23 cellular contexts compared by ENCODE assay signal in genomic region chr5:160621503-160621902, GRCh38.
"Had no signal": no experiment of that assay in that cellular context is flagged by ENCODE, and none has a peak within 500 bp of the region (broad histone marks: within the 10 kb centered on the region; RNA-seq: fewer than 3 reads in every experiment).

No MANE protein-coding gene starts in this region.

- H3K4me1 ChIP-seq: foreskin keratinocyte, neural progenitor cell, testis, vagina had no signal

- DNase-seq: activated CD4-positive, alpha-beta T cell treated with anti-CD3 and anti-CD28 coated beads for 1 hour; activated CD8-positive, alpha-beta memory T cell treated with anti-CD3 and anti-CD28 coated beads for 24 hours; activated CD8-positive, alpha-beta memory T cell treated with anti-CD3 and anti-CD28 coated beads, Interleukin-2, amount 50 U/mL, for 4 hours; activated T-cell treated with anti-CD3 and anti-CD28 coated beads, Interleukin-2, amount 50 U/mL, for 24 hours; aorta; brain microvascular endothelial cell; caudate nucleus; effector CD4-positive, alpha-beta T cell; foreskin keratinocyte; naive thymus-derived CD4-positive, alpha-beta T cell; posterior cingulate gyrus; small intestine; stimulated activated CD4-positive, alpha-beta T cell treated with anti-CD3 and anti-CD28 coated beads, Interleukin-15, amount 100 ng/mL, for 24 hours; testis; trophoblast cell had no signal

- ATAC-seq: activated naive CD4-positive, alpha-beta T cell treated with anti-CD3 and anti-CD28 coated beads, Interleukin-2, amount 50 U/mL, for 72 hours; activated T-helper 17 cell treated with anti-CD3 and anti-CD28 coated beads, Interleukin-2, amount 50 U/mL, for 72 hours; foreskin keratinocyte; left lobe of liver; naive thymus-derived CD4-positive, alpha-beta T cell; sciatic nerve; stimulated activated memory B cell treated with anti-CD40 and anti-IgM and Interleukin-4, amounts not matched to agents 10 μg/mL and 1 μg/mL and 100 μg/mL, for 72 hours had no signal

- H3K27ac ChIP-seq: brain microvascular endothelial cell, foreskin keratinocyte, neural progenitor cell, testis, vagina had no signal

- H3K27me3 ChIP-seq: brain microvascular endothelial cell, foreskin keratinocyte, neural progenitor cell, testis, vagina had no signal

- H3K4me3 ChIP-seq: lung, neural progenitor cell, testis, vagina had no signal

- H3K36me3 ChIP-seq: brain microvascular endothelial cell, neural progenitor cell, vagina had no signal

- H3K9me3 ChIP-seq: testis, vagina had no signal
